ENCODE assay signal across 35 cellular contexts in the genomic region with DNA sequence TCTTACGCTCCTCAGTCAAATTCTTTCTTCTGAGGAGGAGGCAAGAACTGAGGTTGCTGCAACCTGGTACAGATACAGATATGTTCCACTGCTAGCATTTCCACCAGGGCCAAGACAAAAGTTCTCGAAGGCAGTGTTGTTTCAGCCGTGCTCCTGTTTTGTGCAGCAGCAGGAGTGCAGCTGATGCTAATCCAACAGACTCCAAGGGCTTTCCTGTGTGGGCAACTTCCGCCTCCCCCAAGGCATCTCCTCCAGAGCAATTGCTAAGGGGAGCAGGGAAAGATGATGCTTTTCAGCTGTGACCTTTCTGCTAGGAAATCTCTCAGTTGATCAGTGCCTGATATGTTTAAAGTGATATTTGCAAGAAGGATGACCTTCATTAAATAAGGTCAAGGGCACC. TPM values are rescaled to one million over a fixed set of nuclear protein-coding genes. Genes with fewer than 3 reads are reported as not detected.
"Had no signal": no experiment of that assay in that cellular context is flagged by ENCODE, and none has a peak within 500 bp of the region (broad histone marks: within the 10 kb centered on the region; RNA-seq: fewer than 3 reads in every experiment).

No MANE protein-coding gene starts in this region.

- H3K9me3 Mint-ChIP-seq: activated B cell treated with CpG ODN at 0.5 μM for 24 hours; activated CD4-positive, alpha-beta memory T cell treated with anti-CD3 and anti-CD28 coated beads, Interleukin-2, amount 10 ng/mL, durations not matched to agents 7 days and 5 days; activated CD4-positive, alpha-beta T cell treated with anti-CD3 and anti-CD28 coated beads, Interleukin-2, amount 10 ng/mL, durations not matched to agents 7 days and 5 days; activated naive CD4-positive, alpha-beta T cell treated with anti-CD3 and anti-CD28 coated beads, Interleukin-2, amount 10 ng/mL, durations not matched to agents 7 days and 5 days; activated naive CD4-positive, alpha-beta T cell treated with anti-CD3 and anti-CD28 coated beads, Interleukin-2, amount 50 U/mL, for 24 hours; activated naive CD8-positive, alpha-beta T cell treated with anti-CD3 and anti-CD28 coated beads, Interleukin-2, amount 10 ng/mL, durations not matched to agents 7 days and 5 days; activated naive CD8-positive, alpha-beta T cell treated with anti-CD3 and anti-CD28 coated beads, Interleukin-2, amount 50 U/mL, for 24 hours; activated T-cell treated with anti-CD3 and anti-CD28 coated beads, Interleukin-2, amount 50 U/mL, for 24 hours; activated T-helper 2 cell treated with anti-CD3 and anti-CD28 coated beads, Interferon-gamma antibody, Interleukin-2, Interleukin-4, amounts not matched to agents 10 μg/mL and 5 μg/mL and 100 μg/mL, durations not matched to agents 14 hours and 24 hours and 36 hours; brain; central memory CD8-positive, alpha-beta T cell; T-helper 1 cell treated with Interleukin-12 subunit alpha and Interleukin-12 subunit beta and Interleukin-4 antibody, amounts not matched to agents 30 μg/mL and 1 μg/mL, for 36 hours; T-helper 2 cell treated with Interferon-gamma antibody and Interleukin-4, amounts not matched to agents 5 μg/mL and 100 μg/mL, for 36 hours had no signal

- H3K4me1 ChIP-seq: ascending aorta had no signal

- H3K4me3 ChIP-seq: ascending aorta, cardiac muscle cell had no signal

- ATAC-seq: activated CD8-positive, alpha-beta memory T cell treated with anti-CD3 and anti-CD28 coated beads, Interleukin-2, amount 10 ng/mL, durations not matched to agents 7 days and 5 days; activated CD8-positive, alpha-beta T cell treated with anti-CD3 and anti-CD28 coated beads, Interleukin-2, amount 10 ng/mL, durations not matched to agents 7 days and 5 days; activated naive CD8-positive, alpha-beta T cell treated with anti-CD3 and anti-CD28 coated beads, Interleukin-2, amount 50 U/mL, for 24 hours had no signal

- H3K36me3 Mint-ChIP-seq: activated CD8-positive, alpha-beta memory T cell treated with anti-CD3 and anti-CD28 coated beads, Interleukin-2, amount 10 ng/mL, durations not matched to agents 7 days and 5 days; activated naive CD4-positive, alpha-beta T cell treated with anti-CD3 and anti-CD28 coated beads, Interleukin-2, amount 10 ng/mL, durations not matched to agents 7 days and 5 days; activated naive CD4-positive, alpha-beta T cell treated with anti-CD3 and anti-CD28 coated beads, Interleukin-2, amount 50 U/mL, for 24 hours; activated naive CD8-positive, alpha-beta T cell; activated naive CD8-positive, alpha-beta T cell treated with anti-CD3 and anti-CD28 coated beads, Interleukin-2, amount 10 ng/mL, durations not matched to agents 7 days and 5 days; brain had no signal

- DNase-seq: activated B cell treated with CpG ODN at 0.5 μM for 24 hours; activated CD4-positive, alpha-beta memory T cell treated with anti-CD3 and anti-CD28 coated beads, Interleukin-2, amount 10 ng/mL, durations not matched to agents 7 days and 5 days; activated CD4-positive, alpha-beta T cell treated with anti-CD3 and anti-CD28 coated beads for 48 hours; activated CD4-positive, alpha-beta T cell treated with anti-CD3 and anti-CD28 coated beads, Interleukin-2, amount 10 ng/mL, durations not matched to agents 7 days and 5 days; activated CD4-positive, alpha-beta T cell treated with anti-CD3 and anti-CD28 coated beads, Interleukin-2, amount 50 U/mL, for 48 hours; activated CD4-positive, CD25-positive, alpha-beta regulatory T cell treated with anti-CD3 and anti-CD28 coated beads, Interleukin-2, amount 50 U/mL, for 72 hours; activated CD8-positive, alpha-beta memory T cell treated with anti-CD3 and anti-CD28 coated beads for 24 hours; activated CD8-positive, alpha-beta memory T cell treated with anti-CD3 and anti-CD28 coated beads, Interleukin-2, amount 10 ng/mL, durations not matched to agents 7 days and 5 days; activated CD8-positive, alpha-beta memory T cell treated with anti-CD3 and anti-CD28 coated beads, Interleukin-2, amount 50 U/mL, for 48 hours; activated CD8-positive, alpha-beta T cell treated with anti-CD3 and anti-CD28 coated beads, Interleukin-2, amount 10 ng/mL, durations not matched to agents 7 days and 5 days; activated effector memory CD4-positive, alpha-beta T cell treated with Interleukin-2 at 50 U/mL for 16 hours; activated gamma-delta T cell; activated naive CD4-positive, alpha-beta T cell treated with anti-CD3 and anti-CD28 coated beads, Interleukin-2, amount 10 ng/mL, durations not matched to agents 7 days and 5 days; activated naive CD4-positive, alpha-beta T cell treated with Interleukin-2 at 50 U/mL for 16 hours; activated naive CD8-positive, alpha-beta T cell treated with anti-CD3 and anti-CD28 coated beads, Interleukin-2, amount 10 ng/mL, durations not matched to agents 7 days and 5 days; activated naive CD8-positive, alpha-beta T cell treated with anti-CD3 and anti-CD28 coated beads, Interleukin-2, amount 50 U/mL, for 24 hours; activated T-cell treated with anti-CD3 and anti-CD28 coated beads, Interleukin-2, amount 50 U/mL, for 24 hours; activated T-cell treated with anti-CD3 and anti-CD28 coated beads, Interleukin-2, amount 50 U/mL, for 48 hours; amygdala; anterior cingulate cortex; cerebellar nuclear complex; T-helper 1 cell; T-helper 2 cell; T-helper 9 cell had no signal

- H3K9me3 ChIP-seq: ascending aorta had no signal

- H3K27me3 ChIP-seq: ascending aorta had no signal

- H3K27ac Mint-ChIP-seq: activated B cell treated with CpG ODN at 0.5 μM for 24 hours; activated CD4-positive, alpha-beta memory T cell treated with anti-CD3 and anti-CD28 coated beads, Interleukin-2, amount 10 ng/mL, durations not matched to agents 7 days and 5 days; activated CD4-positive, alpha-beta T cell treated with anti-CD3 and anti-CD28 coated beads, Interleukin-2, amount 10 ng/mL, durations not matched to agents 7 days and 5 days; activated CD8-positive, alpha-beta memory T cell treated with anti-CD3 and anti-CD28 coated beads, Interleukin-2, amount 10 ng/mL, durations not matched to agents 7 days and 5 days; activated CD8-positive, alpha-beta T cell treated with anti-CD3 and anti-CD28 coated beads, Interleukin-2, amount 10 ng/mL, durations not matched to agents 7 days and 5 days; activated naive CD4-positive, alpha-beta T cell treated with anti-CD3 and anti-CD28 coated beads, Interleukin-2, amount 10 ng/mL, durations not matched to agents 7 days and 5 days; activated naive CD4-positive, alpha-beta T cell treated with anti-CD3 and anti-CD28 coated beads, Interleukin-2, amount 50 U/mL, for 24 hours; activated naive CD8-positive, alpha-beta T cell; activated naive CD8-positive, alpha-beta T cell treated with anti-CD3 and anti-CD28 coated beads, Interleukin-2, amount 10 ng/mL, durations not matched to agents 7 days and 5 days; activated naive CD8-positive, alpha-beta T cell treated with anti-CD3 and anti-CD28 coated beads, Interleukin-2, amount 50 U/mL, for 24 hours; activated T-cell treated with anti-CD3 and anti-CD28 coated beads, Interleukin-2, amount 50 U/mL, for 24 hours; activated T-helper 2 cell treated with anti-CD3 and anti-CD28 coated beads, Interferon-gamma antibody, Interleukin-2, Interleukin-4, amounts not matched to agents 10 μg/mL and 5 μg/mL and 100 μg/mL, durations not matched to agents 14 hours and 24 hours and 36 hours; T-helper 1 cell treated with Interleukin-12 subunit alpha and Interleukin-12 subunit beta and Interleukin-4 antibody, amounts not matched to agents 30 μg/mL and 1 μg/mL, for 36 hours; T-helper 2 cell treated with Interferon-gamma antibody and Interleukin-4, amounts not matched to agents 5 μg/mL and 100 μg/mL, for 36 hours had no signal

- H3K36me3 ChIP-seq: ascending aorta, cardiac muscle cell had no signal

- H3K27ac ChIP-seq: ascending aorta, cardiac muscle cell, VCaP had no signal

- H3K4me1 Mint-ChIP-seq: activated B cell treated with CpG ODN at 0.5 μM for 24 hours; activated CD4-positive, alpha-beta memory T cell treated with anti-CD3 and anti-CD28 coated beads, Interleukin-2, amount 10 ng/mL, durations not matched to agents 7 days and 5 days; activated CD4-positive, alpha-beta T cell treated with anti-CD3 and anti-CD28 coated beads, Interleukin-2, amount 10 ng/mL, durations not matched to agents 7 days and 5 days; activated naive CD4-positive, alpha-beta T cell treated with anti-CD3 and anti-CD28 coated beads, Interleukin-2, amount 10 ng/mL, durations not matched to agents 7 days and 5 days; activated naive CD4-positive, alpha-beta T cell treated with anti-CD3 and anti-CD28 coated beads, Interleukin-2, amount 50 U/mL, for 24 hours; activated naive CD8-positive, alpha-beta T cell treated with anti-CD3 and anti-CD28 coated beads, Interleukin-2, amount 50 U/mL, for 24 hours; central memory CD8-positive, alpha-beta T cell had no signal

- H3K4me3 Mint-ChIP-seq: activated B cell treated with CpG ODN at 0.5 μM for 24 hours; activated CD4-positive, alpha-beta memory T cell treated with anti-CD3 and anti-CD28 coated beads, Interleukin-2, amount 10 ng/mL, durations not matched to agents 7 days and 5 days; activated CD4-positive, alpha-beta T cell treated with anti-CD3 and anti-CD28 coated beads, Interleukin-2, amount 10 ng/mL, durations not matched to agents 7 days and 5 days; activated CD8-positive, alpha-beta memory T cell treated with anti-CD3 and anti-CD28 coated beads, Interleukin-2, amount 10 ng/mL, durations not matched to agents 7 days and 5 days; activated CD8-positive, alpha-beta T cell treated with anti-CD3 and anti-CD28 coated beads, Interleukin-2, amount 10 ng/mL, durations not matched to agents 7 days and 5 days; activated naive CD4-positive, alpha-beta T cell treated with anti-CD3 and anti-CD28 coated beads, Interleukin-2, amount 10 ng/mL, durations not matched to agents 7 days and 5 days; activated naive CD4-positive, alpha-beta T cell treated with anti-CD3 and anti-CD28 coated beads, Interleukin-2, amount 50 U/mL, for 24 hours; activated naive CD8-positive, alpha-beta T cell; activated naive CD8-positive, alpha-beta T cell treated with anti-CD3 and anti-CD28 coated beads, Interleukin-2, amount 10 ng/mL, durations not matched to agents 7 days and 5 days; activated naive CD8-positive, alpha-beta T cell treated with anti-CD3 and anti-CD28 coated beads, Interleukin-2, amount 50 U/mL, for 24 hours; activated T-cell treated with anti-CD3 and anti-CD28 coated beads, Interleukin-2, amount 50 U/mL, for 24 hours; brain; central memory CD8-positive, alpha-beta T cell; T-helper 1 cell treated with Interleukin-12 subunit alpha and Interleukin-12 subunit beta and Interleukin-4 antibody, amounts not matched to agents 30 μg/mL and 1 μg/mL, for 36 hours; T-helper 2 cell treated with Interferon-gamma antibody and Interleukin-4, amounts not matched to agents 5 μg/mL and 100 μg/mL, for 36 hours had no signal

RNA-seq across cellular contexts. Expression of a gene that starts 52.6 kb away (rescaled TPM):
- total RNA-seq: activated B cell treated with CpG ODN at 0.5 μM for 24 hours; activated CD4-positive, alpha-beta memory T cell treated with anti-CD3 and anti-CD28 coated beads, Interleukin-2, amount 10 ng/mL, durations not matched to agents 7 days and 5 days; activated CD4-positive, alpha-beta T cell treated with anti-CD3 and anti-CD28 coated beads, Interleukin-2, amount 10 ng/mL, durations not matched to agents 7 days and 5 days; activated CD8-positive, alpha-beta memory T cell treated with anti-CD3 and anti-CD28 coated beads, Interleukin-2, amount 10 ng/mL, durations not matched to agents 7 days and 5 days; activated CD8-positive, alpha-beta T cell treated with anti-CD3 and anti-CD28 coated beads, Interleukin-2, amount 10 ng/mL, durations not matched to agents 7 days and 5 days; activated naive CD8-positive, alpha-beta T cell treated with anti-CD3 and anti-CD28 coated beads, Interleukin-2, amount 10 ng/mL, durations not matched to agents 7 days and 5 days; activated T-helper 2 cell treated with anti-CD3 and anti-CD28 coated beads, Interferon-gamma antibody, Interleukin-2, Interleukin-4, amounts not matched to agents 10 μg/mL and 5 μg/mL and 100 μg/mL, durations not matched to agents 14 hours and 24 hours and 36 hours; ascending aorta; bronchial epithelial cell; cardiac muscle cell had no signal
- polyA plus RNA-seq: cardiac muscle cell had no signal
